9 cellular contexts compared by ENCODE assay signal in the genomic region with DNA sequence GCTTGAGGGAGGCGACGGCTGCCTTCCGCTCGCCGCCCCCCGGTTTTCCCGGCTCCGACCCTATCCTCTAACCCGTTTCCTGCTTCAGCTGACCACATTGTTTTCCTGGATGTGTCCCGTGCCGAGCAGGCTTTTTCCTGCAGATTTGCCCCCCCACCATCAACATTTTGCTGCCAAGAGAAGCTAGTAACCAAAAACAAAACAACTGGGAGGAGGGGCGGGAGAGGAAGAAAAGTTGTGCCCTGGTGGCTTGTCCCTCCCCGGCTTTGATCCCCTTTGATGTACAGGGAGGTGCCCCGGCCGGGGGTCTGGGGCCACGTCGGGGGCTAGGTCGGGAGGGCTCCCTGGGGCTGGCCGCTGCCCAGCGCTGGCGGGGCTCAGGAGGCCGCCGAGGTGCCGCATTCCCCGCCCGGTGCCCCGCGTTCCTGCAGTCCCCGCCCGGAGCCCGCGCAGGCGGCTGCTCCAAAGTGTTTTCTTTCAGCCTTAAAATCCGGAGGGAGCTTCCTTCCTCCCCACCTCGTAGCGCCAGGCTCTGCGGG. TPM values are rescaled to one million over a fixed set of nuclear protein-coding genes. Genes with fewer than 3 reads are reported as not detected.
DNase-seq lines count a peak whose midpoint lies in the region; ATAC-seq, FAIRE-seq and TF ChIP-seq lines count a peak whose summit lies in the region.
"Not testable (repeated sequence)": the region's sequence is repeated elsewhere in the genome, so short reads cannot be mapped to it uniquely, and the experiment has no call there.
"Had no signal": no experiment of that assay in that cellular context is flagged by ENCODE, and none has a peak within 500 bp of the region (broad histone marks: within the 10 kb centered on the region; RNA-seq: fewer than 3 reads in every experiment).

No MANE protein-coding gene starts in this region.

- H3K9me3 ChIP-seq in A549; GM23248 (ENCODE audit: low read depth); PC-3 (ENCODE audit: low read length); breast epithelium: not testable (repeated sequence)

- TF ChIP-seq EP300 in A549 (IDR thresholded peaks at IDR 0.05) = not testable (repeated sequence)

- H3K4me3 ChIP-seq in A549 = peak overlapping the region; percentile 36; the same call in 2 of the 3 replicates
- H3K4me3 ChIP-seq in GM23248 = peak overlapping the region; percentile 56
- peak overlapping the region; percentile 50; the same call in 1 of the 2 replicates for H3K4me3 ChIP-seq in PC-3 (ENCODE audit: low read length)
- peak overlapping the region; percentile 37 to 61 (median 42) for H3K4me3 ChIP-seq in breast epithelium

- not testable (repeated sequence) for H3K4me1 ChIP-seq in A549; GM23248 (ENCODE audit: insufficient read depth); PC-3 (ENCODE audit: insufficient read depth, low read length); breast epithelium

- 0 out of 2 replicates have a peak overlapping the region, but pooled peaks have one; percentile 44 for H3K9ac ChIP-seq in GM23248
- H3K9ac ChIP-seq in PC-3 (ENCODE audit: low read length) = not testable (repeated sequence)

- intact Hi-C loops in PC-3 (cut with micrococcal nuclease); breast epithelium (cut with DNase I; ENCODE audit: low total_unique reads); Right ventricle myocardium inferior (cut with DNase I): not testable (repeated sequence)

- peak overlapping the region; percentile 79 for H3K4me3 Mint-ChIP-seq in activated CD8-positive, alpha-beta memory T cell treated with anti-CD3 and anti-CD28 coated beads, Interleukin-2, amount 10 ng/mL, durations not matched to agents 7 days and 5 days
- peak overlapping the region; percentile 80 to 94 (median 92) for H3K4me3 Mint-ChIP-seq in naive thymus-derived CD8-positive, alpha-beta T cell
- H3K4me3 Mint-ChIP-seq in stimulated activated naive B cell treated with anti-CD40 and anti-IgM and Interleukin-4, amounts not matched to agents 10 μg/mL and 1 μg/mL and 100 μg/mL, for 72 hours = peak overlapping the region; percentile 87

- not testable (repeated sequence) for H3K9me3 Mint-ChIP-seq in activated CD8-positive, alpha-beta memory T cell treated with anti-CD3 and anti-CD28 coated beads, Interleukin-2, amount 10 ng/mL, durations not matched to agents 7 days and 5 days (ENCODE audit: low read depth); naive thymus-derived CD8-positive, alpha-beta T cell; stimulated activated naive B cell treated with anti-CD40 and anti-IgM and Interleukin-4, amounts not matched to agents 10 μg/mL and 1 μg/mL and 100 μg/mL, for 72 hours

- not testable (repeated sequence) for TF ChIP-seq RAD21 in A549 (conservative IDR thresholded peaks at IDR 0.05 in 1 of 2, IDR thresholded peaks at IDR 0.05 in 1 of 2)

- not testable (repeated sequence) for FAIRE-seq in A549 (lab: Jason Lieb, UNC)

- H3K27ac ChIP-seq in A549; GM23248; PC-3 (ENCODE audit: low read length); breast epithelium: not testable (repeated sequence)

- POLR2A ChIA-PET in A549 (lab: Yijun Ruan, JAX); PC-3 (lab: Charles Lee; ENCODE audit: unreplicated experiment); naive thymus-derived CD8-positive, alpha-beta T cell (lab: Charles Lee): not testable (repeated sequence)

- not testable (repeated sequence) for H3K27me3 Mint-ChIP-seq in activated CD8-positive, alpha-beta memory T cell treated with anti-CD3 and anti-CD28 coated beads, Interleukin-2, amount 10 ng/mL, durations not matched to agents 7 days and 5 days; naive thymus-derived CD8-positive, alpha-beta T cell; stimulated activated naive B cell treated with anti-CD40 and anti-IgM and Interleukin-4, amounts not matched to agents 10 μg/mL and 1 μg/mL and 100 μg/mL, for 72 hours

- not testable (repeated sequence) for TF ChIP-seq POLR2A in A549 (IDR thresholded peaks at IDR 0.05; ENCODE audit: low read length); breast epithelium (IDR thresholded peaks at IDR 0.05)

- TF ChIP-seq CTCF in A549 (IDR thresholded peaks at IDR 0.05); PC-3 (conservative IDR thresholded peaks at IDR 0.05; ENCODE audit: low read depth, low read length); breast epithelium (IDR thresholded peaks at IDR 0.05): not testable (repeated sequence)

- DNase-seq in A549 (ENCODE audit: low read depth in 1 of 2, low spot score in 1 of 2); GM23248; PC-3; activated CD8-positive, alpha-beta memory T cell treated with anti-CD3 and anti-CD28 coated beads, Interleukin-2, amount 10 ng/mL, durations not matched to agents 7 days and 5 days; breast epithelium (ENCODE audit: low spot score in 2 of 2); stimulated activated naive B cell treated with anti-CD40 and anti-IgM and Interleukin-4, amounts not matched to agents 10 μg/mL and 1 μg/mL and 100 μg/mL, for 72 hours: not testable (repeated sequence)
- peak; percentile 44 for DNase-seq in Right ventricle myocardium inferior (ENCODE audit: missing footprints)
- peak in 1 of 10 donors; percentile 2 for DNase-seq in naive thymus-derived CD8-positive, alpha-beta T cell

- ATAC-seq in A549; PC-3; activated CD8-positive, alpha-beta memory T cell treated with anti-CD3 and anti-CD28 coated beads, Interleukin-2, amount 10 ng/mL, durations not matched to agents 7 days and 5 days; Right ventricle myocardium inferior; naive thymus-derived CD8-positive, alpha-beta T cell; stimulated activated naive B cell treated with anti-CD40 and anti-IgM and Interleukin-4, amounts not matched to agents 10 μg/mL and 1 μg/mL and 100 μg/mL, for 72 hours (replicated peaks): not testable (repeated sequence)

- H3K4me2 ChIP-seq in A549 = peak overlapping the region; percentile 41; the same call in 1 of the 3 replicates
- H3K4me2 ChIP-seq in GM23248 (ENCODE audit: unreplicated experiment); PC-3 (ENCODE audit: low read length): not testable (repeated sequence)

- H2AFZ ChIP-seq in GM23248; PC-3 (ENCODE audit: low read length): not testable (repeated sequence)

- WGBS in A549 (ENCODE audit: missing lambda C conversion rate) = 2% methylated on average over 6 of the region's 37 CpGs
- 0 to 2% methylated on average over 3 to 4 of the region's 37 CpGs for WGBS in GM23248 (ENCODE audit: low coverage in 1 of 2, low lambda C conversion rate in 2 of 2, missing lambda C conversion rate in 2 of 2), 2 experiments

- H3K27ac Mint-ChIP-seq in activated CD8-positive, alpha-beta memory T cell treated with anti-CD3 and anti-CD28 coated beads, Interleukin-2, amount 10 ng/mL, durations not matched to agents 7 days and 5 days = peak overlapping the region; percentile 40
- peak overlapping the region in 4 of 10 donors; percentile 40 to 83 (median 64) for H3K27ac Mint-ChIP-seq in naive thymus-derived CD8-positive, alpha-beta T cell
- H3K27ac Mint-ChIP-seq in stimulated activated naive B cell treated with anti-CD40 and anti-IgM and Interleukin-4, amounts not matched to agents 10 μg/mL and 1 μg/mL and 100 μg/mL, for 72 hours = peak overlapping the region; percentile 51

- not testable (repeated sequence) for H4K20me1 ChIP-seq in GM23248 (ENCODE audit: insufficient read depth); PC-3 (ENCODE audit: low read length)

- H3K9me2 ChIP-seq in GM23248 (ENCODE audit: insufficient read depth); PC-3 (replicated peaks; ENCODE audit: low read length): not testable (repeated sequence)

- in situ Hi-C loops in GM23248 (cut with MboI) = not testable (repeated sequence)

- not testable (repeated sequence) for H3K36me3 ChIP-seq in GM23248 (ENCODE audit: low read depth); PC-3 (ENCODE audit: low read depth, low read length); breast epithelium

- H3K79me2 ChIP-seq in GM23248 (ENCODE audit: insufficient read depth); PC-3 (ENCODE audit: low read length): not testable (repeated sequence)

- not testable (repeated sequence) for H3K4me1 Mint-ChIP-seq in activated CD8-positive, alpha-beta memory T cell treated with anti-CD3 and anti-CD28 coated beads, Interleukin-2, amount 10 ng/mL, durations not matched to agents 7 days and 5 days; naive thymus-derived CD8-positive, alpha-beta T cell; stimulated activated naive B cell treated with anti-CD40 and anti-IgM and Interleukin-4, amounts not matched to agents 10 μg/mL and 1 μg/mL and 100 μg/mL, for 72 hours

- H3K36me3 Mint-ChIP-seq in activated CD8-positive, alpha-beta memory T cell treated with anti-CD3 and anti-CD28 coated beads, Interleukin-2, amount 10 ng/mL, durations not matched to agents 7 days and 5 days; naive thymus-derived CD8-positive, alpha-beta T cell; stimulated activated naive B cell treated with anti-CD40 and anti-IgM and Interleukin-4, amounts not matched to agents 10 μg/mL and 1 μg/mL and 100 μg/mL, for 72 hours: not testable (repeated sequence)

- not testable (repeated sequence) for H3F3A ChIP-seq in GM23248 (ENCODE audit: insufficient read depth); PC-3 (ENCODE audit: low read length, unreplicated experiment)

- not testable (repeated sequence) for H3K27me3 ChIP-seq in GM23248 (replicated peaks; ENCODE audit: insufficient read depth); PC-3 (ENCODE audit: low read length); breast epithelium

- not testable (repeated sequence) for BruUV-seq in PC-3 (replicated peaks; lab: Mats Ljungman, UMichigan)

- CTCF ChIA-PET in A549 (lab: Yijun Ruan, JAX); PC-3 (lab: Charles Lee); activated CD8-positive, alpha-beta memory T cell treated with anti-CD3 and anti-CD28 coated beads, Interleukin-2, amount 10 ng/mL, durations not matched to agents 7 days and 5 days (lab: Charles Lee): not testable (repeated sequence)

RNA-seq across cellular contexts. Expression of a gene that starts 2.2 kb away (rescaled TPM):
- 12.3 and 15.3 TPM in 2 replicates for polyA plus RNA-seq in A549 (2011; rRNA removed)
- polyA plus RNA-seq in A549 (2012; cell fraction: cytosol; rRNA removed) = 5.0 and 5.1 TPM in 2 replicates
- polyA plus RNA-seq in A549 (2012; cell fraction: nucleus; rRNA removed) = 1.9 and 3.7 TPM in 2 replicates
- 9.6 to 11.5 TPM (median 10.9 TPM) in 3 replicates for polyA plus RNA-seq in A549 (2017; fragmentation: RNase III; extraction: RNeasy Plus Mini Kit Qiagen cat#74134 plus additional on column Dnase treatment)
- 3.9 and 5.4 TPM in 2 replicates for polyA minus RNA-seq in A549 (2011; rRNA and poly(A)+ RNA removed)
- 0.32 TPM in 1 of 2 replicates, not detected in the other for total RNA-seq in GM23248 (2014; rRNA removed; shearing (Covaris generic))
- polyA plus RNA-seq in GM23248 (2016; fragmentation: Nextera tagmentation; extraction: Ambion mirVana) = 0.94 TPM in 1 of 2 replicates, not detected in the other
- total RNA-seq in PC-3 (2014; rRNA removed) = 4.3 and 7.3 TPM in 2 replicates
- total RNA-seq in activated CD8-positive, alpha-beta memory T cell treated with anti-CD3 and anti-CD28 coated beads, Interleukin-2, amount 10 ng/mL, durations not matched to agents 7 days and 5 days = 10 to 100 TPM; 10.9 to 15.3 TPM
- under 1 TPM in 2 of 3 donors, not detected in 1; 0.32 to 0.59 TPM for total RNA-seq in breast epithelium
- 0.14 TPM for total RNA-seq in Right ventricle myocardium inferior
- total RNA-seq in naive thymus-derived CD8-positive, alpha-beta T cell = not detected
- not detected for polyA plus RNA-seq in naive thymus-derived CD8-positive, alpha-beta T cell
- total RNA-seq: cardiac septum had no signal
